In the genomic region with DNA sequence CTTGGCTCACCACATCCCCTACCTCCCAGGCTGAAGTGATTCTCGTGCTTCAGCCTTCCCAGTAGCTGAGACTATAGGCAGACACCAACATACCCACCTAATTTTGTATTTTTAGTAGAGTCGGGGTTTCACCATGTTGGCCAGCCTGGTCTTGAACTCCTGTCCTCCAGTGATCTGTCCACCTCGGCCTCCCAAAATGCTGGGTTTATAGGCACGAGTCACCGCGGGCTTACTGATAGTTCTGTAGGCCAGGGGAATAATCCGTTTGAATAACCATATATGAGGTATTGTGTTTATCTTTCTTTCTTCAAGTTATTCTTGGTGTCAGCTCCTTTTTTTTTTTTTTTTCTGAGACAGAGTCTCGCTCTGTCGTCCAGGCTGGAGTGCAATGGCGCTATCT, we compare ENCODE assay signal across 15 cellular contexts. TPM values are rescaled to one million over a fixed set of nuclear protein-coding genes. Genes with fewer than 3 reads are reported as not detected.
DNase-seq lines count a peak whose midpoint lies in the region; ATAC-seq and TF ChIP-seq lines count a peak whose summit lies in the region.
"Had no signal": no experiment of that assay in that cellular context is flagged by ENCODE, and none has a peak within 500 bp of the region (broad histone marks: within the 10 kb centered on the region; RNA-seq: fewer than 3 reads in every experiment).

No MANE protein-coding gene starts in this region.

- no peaks in the 10 kb centered on the region for H3K36me3 ChIP-seq in Panc1 (ENCODE audit: control insufficient read depth, insufficient read depth, low read length)
- peaks cover 0 to 2% of the 10 kb centered on the region in 2 donors for H3K36me3 ChIP-seq in gastroesophageal sphincter
- H3K36me3 ChIP-seq in spleen, result peaks cover 0 to 4% (median 0%) of the 10 kb centered on the region in 6 donors
- H3K36me3 ChIP-seq: BE2C had no signal

- no peaks in the 10 kb centered on the region for H3K9me3 ChIP-seq in Panc1 (ENCODE audit: control insufficient read depth, insufficient read depth, low read depth, low read length)
- no peaks in the 10 kb centered on the region for H3K9me3 ChIP-seq in gastroesophageal sphincter
- no peaks in the 10 kb centered on the region for H3K9me3 ChIP-seq in spleen
- H3K9me3 ChIP-seq: BE2C had no signal

- CTCF ChIA-PET in Panc1 (lab: Charles Lee), result no interaction called here

- TF ChIP-seq CTCF in Panc1 (IDR thresholded peaks at IDR 0.05) (no peak), gastroesophageal sphincter (IDR thresholded peaks at IDR 0.05) (no peak), spleen (IDR thresholded peaks at IDR 0.05 in 8 of 11, conservative IDR thresholded peaks at IDR 0.05 in 3 of 11) (no peak)

- peak; percentile 39; the same call in 1 of the 2 replicates for ATAC-seq in Panc1
- no peak for ATAC-seq in gastroesophageal sphincter
- no peak for ATAC-seq in stimulated activated naive CD8-positive, alpha-beta T cell treated with anti-CD3 and anti-CD28 coated beads, Interleukin-15, amount 100 ng/mL, for 72 hours

- TF ChIP-seq POLR2A in gastroesophageal sphincter (IDR thresholded peaks at IDR 0.05) (no peak), spleen (IDR thresholded peaks at IDR 0.05) (no peak)

- H3K27me3 Mint-ChIP-seq in stimulated activated naive CD8-positive, alpha-beta T cell treated with anti-CD3 and anti-CD28 coated beads, Interleukin-15, amount 100 ng/mL, for 72 hours, result no peaks in the 10 kb centered on the region

- DNase-seq in Caki2 (ENCODE audit: low read depth), result peak; percentile 68
- no peak for DNase-seq in Panc1 (ENCODE audit: low read depth, low spot score)
- peak; percentile 39 for DNase-seq in spleen
- DNase-seq in DMS53 treated with DMSO at 0.1 percent for 48 hours (lab: John Stamatoyannopoulos, UW; ENCODE audit: unreplicated experiment), result no peak
- DNase-seq in NCI-H2171 (lab: John Stamatoyannopoulos, UW), result no peak
- DNase-seq in stimulated activated naive CD8-positive, alpha-beta T cell treated with anti-CD3 and anti-CD28 coated beads, Interleukin-15, amount 100 ng/mL, for 72 hours, result no peak
- DNase-seq: BE2C, DMS 273 treated with DMSO at 0.1 percent for 48 hours, KG1, NCI-H1105 treated with DMSO at 0.1 percent for 48 hours, NCI-H187 treated with DMSO at 0.1 percent for 48 hours, NCI-H2171 treated with DMSO at 0.1 percent for 48 hours, NCI-H510A treated with DMSO at 0.1 percent for 48 hours had no signal

- no peak overlapping the region for H3K4me3 Mint-ChIP-seq in stimulated activated naive CD8-positive, alpha-beta T cell treated with anti-CD3 and anti-CD28 coated beads, Interleukin-15, amount 100 ng/mL, for 72 hours

- H3K4me1 Mint-ChIP-seq in stimulated activated naive CD8-positive, alpha-beta T cell treated with anti-CD3 and anti-CD28 coated beads, Interleukin-15, amount 100 ng/mL, for 72 hours, result peaks cover 39% of the 10 kb centered on the region

- no peaks in the 10 kb centered on the region for H3K9me3 Mint-ChIP-seq in stimulated activated naive CD8-positive, alpha-beta T cell treated with anti-CD3 and anti-CD28 coated beads, Interleukin-15, amount 100 ng/mL, for 72 hours

- no peak for TF ChIP-seq EP300 in gastroesophageal sphincter (IDR thresholded peaks at IDR 0.05)

- 32 to 77% methylated on average over 7 to 10 of the region's 10 CpGs for WGBS in gastroesophageal sphincter (ENCODE audit: low coverage in 1 of 2), 2 donors
- WGBS in spleen, 5 donors, result 88 to 93% (median 92%) methylated on average over 10 of the region's 10 CpGs

- POLR2A ChIA-PET in Panc1 (lab: Charles Lee), result no interaction called here

- H3K27ac Mint-ChIP-seq in stimulated activated naive CD8-positive, alpha-beta T cell treated with anti-CD3 and anti-CD28 coated beads, Interleukin-15, amount 100 ng/mL, for 72 hours, result no peak overlapping the region

- in situ Hi-C loops in Caki2 (cut with HindIII; ENCODE audit: low pct_unique_long_range_greater_than_20kb, low sequenced_read_pairs) (no loop called here), Panc1 (cut with HindIII; ENCODE audit: low pct_unique_long_range_greater_than_20kb, low sequenced_read_pairs) (no loop called here)

- H3K27me3 ChIP-seq in Panc1 (ENCODE audit: control insufficient read depth, insufficient read depth, low read length) (no peaks in the 10 kb centered on the region), gastroesophageal sphincter (no peaks in the 10 kb centered on the region), spleen (replicated peaks in 1 of 7) (no peaks in the 10 kb centered on the region)
- H3K27me3 ChIP-seq: BE2C had no signal

- intact Hi-C loops in Panc1 (cut with micrococcal nuclease; ENCODE audit: unreplicated experiment) (no loop called here), spleen (cut with DNase I; ENCODE audit: low total_unique reads) (no loop called here)

- peaks cover 2% of the 10 kb centered on the region; the same call in 1 of the 2 replicates for H3K4me1 ChIP-seq in Panc1 (ENCODE audit: control insufficient read depth, insufficient read depth, low read length)
- H3K4me1 ChIP-seq in gastroesophageal sphincter, result peaks cover 0 to 42% (median 0%) of the 10 kb centered on the region in 3 donors
- peaks cover 0 to 49% (median 13%) of the 10 kb centered on the region in 6 donors for H3K4me1 ChIP-seq in spleen
- H3K4me1 ChIP-seq: BE2C had no signal

- H3K27ac ChIP-seq in Panc1 (ENCODE audit: low read length) (no peak overlapping the region), gastroesophageal sphincter (peak overlapping the region in 3 of 4 donors; percentile 48 to 55 (median 53)), spleen (peak overlapping the region in 2 of 8 donors; percentile 21 to 30)

- H3K4me3 ChIP-seq in Panc1 (ENCODE audit: low read depth in 2 of 2, low read length in 2 of 2) (no peak overlapping the region), gastroesophageal sphincter (no peak overlapping the region), spleen (no peak overlapping the region)

- no TSS peak for BruUV-seq in Panc1 (replicated peaks; lab: Mats Ljungman, UMichigan)

RNA-seq across cellular contexts. Expression of gene FAM234A, which starts 7.7 kb away (rescaled TPM):
- 168 and 231 TPM in 2 replicates for total RNA-seq in Caki2 (2014; rRNA removed; shearing (Covaris generic); ENCODE audit: low replicate concordance)
- 121 TPM for total RNA-seq in Panc1 (2021; ENCODE audit: unreplicated experiment)
- polyA plus RNA-seq in Panc1 (2012; ENCODE audit: insufficient read length), result 191 TPM
- 100 to 1,000 TPM in 2 of 4 donors, 10 to 100 TPM in 2; 54.5 to 123 (median 93.2) TPM for total RNA-seq in gastroesophageal sphincter
- 10 to 100 TPM; 32.2 to 63.1 (median 42.5) TPM for total RNA-seq in spleen
- polyA plus RNA-seq in spleen, result 10 to 100 TPM; 13.0 to 25.9 (median 13.1) TPM

RNA-seq across cellular contexts. Expression of gene LUC7L, which starts 13.0 kb away (rescaled TPM):
- 30.2 and 32.7 TPM in 2 replicates for total RNA-seq in Caki2 (2014; rRNA removed; shearing (Covaris generic); ENCODE audit: low replicate concordance)
- total RNA-seq in Panc1 (2021; ENCODE audit: unreplicated experiment), result 75.3 TPM
- polyA plus RNA-seq in Panc1 (2012; ENCODE audit: insufficient read length), result 68.7 TPM
- 100 to 1,000 TPM in 1 of 4 donors, 10 to 100 TPM in 3; 34.7 to 112 (median 59.6) TPM for total RNA-seq in gastroesophageal sphincter
- 100 to 1,000 TPM in 5 of 7 donors, 10 to 100 TPM in 2; 76.7 to 158 (median 105) TPM for total RNA-seq in spleen
- 100 to 1,000 TPM; 110 to 318 (median 282) TPM for polyA plus RNA-seq in spleen

RNA-seq across cellular contexts. Expression of gene RGS11, which starts 33.5 kb away (rescaled TPM):
- 1.1 and 3.6 TPM in 2 replicates for total RNA-seq in Caki2 (2014; rRNA removed; shearing (Covaris generic); ENCODE audit: low replicate concordance)
- total RNA-seq in Panc1 (2021; ENCODE audit: unreplicated experiment) (10.2 TPM), gastroesophageal sphincter (10 to 100 TPM in 2 of 4 donors, 1 to 10 TPM in 2; 3.0 to 11.5 (median 10.1) TPM), spleen (1 to 10 TPM; 1.0 to 5.4 (median 2.6) TPM)
- polyA plus RNA-seq in Panc1 (2012; ENCODE audit: insufficient read length), result 25.0 TPM
- polyA plus RNA-seq in spleen, result 1 to 10 TPM in 2 of 3 donors, under 1 TPM in 1; 0.79 to 5.2 (median 1.9) TPM
- total RNA-seq: RPMI7951 had no signal

RNA-seq across cellular contexts. Expression of gene ARHGDIG, which starts 38.1 kb away (rescaled TPM):
- not detected in 2 replicates for total RNA-seq in Caki2 (2014; rRNA removed; shearing (Covaris generic); ENCODE audit: low replicate concordance)
- total RNA-seq in Panc1 (2021; ENCODE audit: unreplicated experiment) (2.4 TPM), gastroesophageal sphincter (1 to 10 TPM; 1.2 to 2.7 (median 1.8) TPM), spleen (not detected)
- 8.3 TPM for polyA plus RNA-seq in Panc1 (2012; ENCODE audit: insufficient read length)
- polyA plus RNA-seq in spleen, result under 1 TPM; 0.23 to 0.99 (median 0.26) TPM
- total RNA-seq: RPMI7951 had no signal

RNA-seq across cellular contexts. Expression of gene PDIA2, which starts 40.7 kb away (rescaled TPM):
- 0.74 TPM in 1 of 2 replicates, not detected in the other for total RNA-seq in Caki2 (2014; rRNA removed; shearing (Covaris generic); ENCODE audit: low replicate concordance)
- total RNA-seq in Panc1 (2021; ENCODE audit: unreplicated experiment) (1.1 TPM), gastroesophageal sphincter (under 1 TPM in 2 of 4 donors, not detected in 2; 0.81 to 0.93 TPM), spleen (1 to 10 TPM in 1 of 7 donors, under 1 TPM in 2, not detected in 4; 0.28 to 1.1 (median 0.39) TPM)
- 3.2 TPM for polyA plus RNA-seq in Panc1 (2012; ENCODE audit: insufficient read length)
- 1 to 10 TPM in 2 of 3 donors, under 1 TPM in 1; 0.67 to 2.4 (median 1.4) TPM for polyA plus RNA-seq in spleen

Comparison
In these comparisons a context has a peak if more than half of its experiments do, and no peak if none do; other contexts are left out.
1. DNase-seq: peak in Caki2 (single experiment) and spleen (single experiment); none in Panc1 (single experiment), DMS53 treated with DMSO at 0.1 percent for 48 hours (single experiment), NCI-H2171 (single experiment) and stimulated activated naive CD8-positive, alpha-beta T cell treated with anti-CD3 and anti-CD28 coated beads, Interleukin-15, amount 100 ng/mL, for 72 hours (0 of 2).